ENCODE assay signal across 24 cellular contexts in genomic region chr16:59605706-59606105, GRCh38.
"Had no signal": no experiment of that assay in that cellular context is flagged by ENCODE, and none has a peak within 500 bp of the region (broad histone marks: within the 10 kb centered on the region; RNA-seq: fewer than 3 reads in every experiment).

No MANE protein-coding gene starts in this region.

- H3K27ac ChIP-seq: adrenal gland, ascending aorta, brain microvascular endothelial cell, left ventricle myocardium inferior, stomach, thyroid gland, upper lobe of left lung, VCaP had no signal

- H3K4me3 ChIP-seq: adrenal gland, ascending aorta, left ventricle myocardium inferior, stomach, thyroid gland, upper lobe of left lung had no signal

- H3K27me3 Mint-ChIP-seq: activated naive CD8-positive, alpha-beta T cell; effector memory CD8-positive, alpha-beta T cell had no signal

- H3K27me3 ChIP-seq: adrenal gland, ascending aorta, brain microvascular endothelial cell, stomach, thyroid gland, upper lobe of left lung had no signal

- FAIRE-seq: islet of Langerhans, TTC549 had no signal

- ATAC-seq: effector memory CD8-positive, alpha-beta T cell; sciatic nerve; stimulated activated effector memory CD8-positive, alpha-beta T cell treated with anti-CD3 and anti-CD28 coated beads, Interleukin-12 subunit alpha, Interleukin-12 subunit beta, amount 100 ng/mL, for 72 hours had no signal

- H3K9me3 ChIP-seq: adrenal gland, ascending aorta, left ventricle myocardium inferior, stomach, thyroid gland, upper lobe of left lung had no signal

- DNase-seq: activated CD4-positive, alpha-beta T cell treated with anti-CD3 and anti-CD28 coated beads for 4 hours; activated CD4-positive, alpha-beta T cell treated with anti-CD3 and anti-CD28 coated beads, Interleukin-2, amount 50 U/mL, for 48 hours; activated CD8-positive, alpha-beta memory T cell treated with anti-CD3 and anti-CD28 coated beads for 24 hours; activated effector memory CD4-positive, alpha-beta T cell treated with Interleukin-2 at 50 U/mL for 16 hours; activated naive CD4-positive, alpha-beta T cell treated with Interleukin-2 at 50 U/mL for 16 hours; adrenal gland; brain microvascular endothelial cell; caudate nucleus; cortex of kidney; effector memory CD8-positive, alpha-beta T cell; left ventricle myocardium inferior; small intestine; stimulated activated CD4-positive, alpha-beta T cell treated with anti-CD3 and anti-CD28 coated beads, Interleukin-4, amount 100 ng/mL, for 24 hours; stomach; thyroid gland; upper lobe of left lung had no signal

- H3K4me1 ChIP-seq: adrenal gland, ascending aorta, left ventricle myocardium inferior, stomach, thyroid gland, upper lobe of left lung had no signal

- H3K9me3 Mint-ChIP-seq: nephron had no signal

- H3K36me3 Mint-ChIP-seq: activated naive CD8-positive, alpha-beta T cell; stimulated activated effector memory CD8-positive, alpha-beta T cell treated with anti-CD3 and anti-CD28 coated beads, Interleukin-12 subunit alpha, Interleukin-12 subunit beta, amount 100 ng/mL, for 72 hours had no signal

- H3K27ac Mint-ChIP-seq: activated naive CD8-positive, alpha-beta T cell; effector memory CD8-positive, alpha-beta T cell; nephron; stimulated activated effector memory CD8-positive, alpha-beta T cell treated with anti-CD3 and anti-CD28 coated beads, Interleukin-12 subunit alpha, Interleukin-12 subunit beta, amount 100 ng/mL, for 72 hours had no signal

- H3K36me3 ChIP-seq: adrenal gland, ascending aorta, brain microvascular endothelial cell, left ventricle myocardium inferior, stomach, thyroid gland, upper lobe of left lung had no signal

- H3K4me3 Mint-ChIP-seq: activated naive CD8-positive, alpha-beta T cell; effector memory CD8-positive, alpha-beta T cell; nephron; stimulated activated effector memory CD8-positive, alpha-beta T cell treated with anti-CD3 and anti-CD28 coated beads, Interleukin-12 subunit alpha, Interleukin-12 subunit beta, amount 100 ng/mL, for 72 hours had no signal

- H3K4me1 Mint-ChIP-seq: nephron; stimulated activated effector memory CD8-positive, alpha-beta T cell treated with anti-CD3 and anti-CD28 coated beads, Interleukin-12 subunit alpha, Interleukin-12 subunit beta, amount 100 ng/mL, for 72 hours had no signal
